In the genomic region with DNA sequence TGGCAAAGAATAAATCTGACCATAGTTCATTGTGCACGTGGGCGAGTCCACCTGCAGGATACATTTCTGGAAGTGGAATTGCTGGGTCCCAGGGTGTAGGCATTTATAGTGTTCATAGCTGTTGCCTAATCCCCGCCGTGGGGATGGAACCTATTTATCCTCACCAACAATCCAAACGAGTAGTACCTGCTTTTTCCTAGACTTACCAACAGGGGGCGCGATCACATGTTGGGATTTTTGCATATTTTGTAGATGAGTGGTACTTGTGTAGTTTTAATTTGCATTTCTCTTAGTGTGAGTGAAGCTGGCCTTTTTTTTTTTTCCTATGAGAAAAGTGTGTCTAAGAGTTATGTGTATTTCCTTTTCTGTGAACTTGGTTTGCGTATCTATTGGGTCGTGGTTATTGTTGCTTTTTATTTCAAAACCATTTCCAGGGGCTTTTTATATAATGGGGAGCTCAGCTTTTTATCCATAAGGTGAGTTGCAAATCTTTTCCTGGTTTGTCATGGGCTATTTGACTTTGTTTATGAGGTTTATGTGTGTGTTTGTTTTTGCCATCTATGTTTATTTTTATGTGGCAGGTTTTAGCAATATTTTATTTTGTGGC, we compare ENCODE assay signal across 8 cellular contexts.
A peak's percentile ranks its signal among the peaks of the same experiment; 100 is the strongest.
DNase-seq lines count a peak whose midpoint lies in the region; ATAC-seq, FAIRE-seq and TF ChIP-seq lines count a peak whose summit lies in the region.

No MANE protein-coding gene starts in this region.

- H3K27ac Mint-ChIP-seq in activated T-helper 2 cell treated with anti-CD3 and anti-CD28 coated beads, Interferon-gamma antibody, Interleukin-2, Interleukin-4, amounts not matched to agents 10 μg/mL and 5 μg/mL and 100 μg/mL, durations not matched to agents 14 hours and 24 hours and 36 hours: no peak overlapping the region

- no peaks in the 10 kb centered on the region for H3K9me3 Mint-ChIP-seq in activated T-helper 2 cell treated with anti-CD3 and anti-CD28 coated beads, Interferon-gamma antibody, Interleukin-2, Interleukin-4, amounts not matched to agents 10 μg/mL and 5 μg/mL and 100 μg/mL, durations not matched to agents 14 hours and 24 hours and 36 hours

- H3K27ac ChIP-seq in osteoblast (ENCODE audit: low read depth, low read length) (no peak overlapping the region), transverse colon (no peak overlapping the region)

- in situ Hi-C loops in transverse colon (cut with MboI; ENCODE audit: low pct_ligation_motif_present in 1 of 4, low pct_unique_long_range_greater_than_20kb in 1 of 4, low sequenced_read_pairs in 3 of 4): loop anchor here in 3 of 4 donors (10.0 kb wide), 1 partner anchor 79 kb away; no protein-coding TSS in a partner anchor

- H3K4me2 ChIP-seq in osteoblast (ENCODE audit: insufficient read depth, low read length): peak overlapping the region; percentile 26

- peak; percentile 79 for TF ChIP-seq CTCF in fibroblast of villous mesenchyme (IDR thresholded peaks at IDR 0.05; ENCODE audit: insufficient read depth, low read depth, low read length)
- TF ChIP-seq CTCF in osteoblast (IDR thresholded peaks at IDR 0.05; ENCODE audit: extremely low read depth, low read depth, low read length): peak; percentile 88
- TF ChIP-seq CTCF in transverse colon (IDR thresholded peaks at IDR 0.05): peak; percentile 76 to 81 (median 78)

- no peak for TF ChIP-seq POLR2A in transverse colon (IDR thresholded peaks at IDR 0.05)

- H3K36me3 Mint-ChIP-seq in activated T-helper 2 cell treated with anti-CD3 and anti-CD28 coated beads, Interferon-gamma antibody, Interleukin-2, Interleukin-4, amounts not matched to agents 10 μg/mL and 5 μg/mL and 100 μg/mL, durations not matched to agents 14 hours and 24 hours and 36 hours (ENCODE audit: low read depth): no peaks in the 10 kb centered on the region

- no peak for ATAC-seq in GM18520 (IDR thresholded peaks at IDR 0.05; ENCODE audit: unreplicated experiment)

- H2AFZ ChIP-seq in osteoblast (ENCODE audit: low read length): no peak overlapping the region

- no peaks in the 10 kb centered on the region for H3K27me3 Mint-ChIP-seq in activated T-helper 2 cell treated with anti-CD3 and anti-CD28 coated beads, Interferon-gamma antibody, Interleukin-2, Interleukin-4, amounts not matched to agents 10 μg/mL and 5 μg/mL and 100 μg/mL, durations not matched to agents 14 hours and 24 hours and 36 hours (ENCODE audit: low read depth)

- H3K4me3 ChIP-seq in fibroblast of villous mesenchyme (ENCODE audit: low read depth, low read length): no peak overlapping the region
- H3K4me3 ChIP-seq in osteoblast (ENCODE audit: insufficient read depth, low read length): no peak overlapping the region
- no peak overlapping the region for H3K4me3 ChIP-seq in transverse colon

- peaks cover 5% of the 10 kb centered on the region for H3K4me1 Mint-ChIP-seq in activated T-helper 2 cell treated with anti-CD3 and anti-CD28 coated beads, Interferon-gamma antibody, Interleukin-2, Interleukin-4, amounts not matched to agents 10 μg/mL and 5 μg/mL and 100 μg/mL, durations not matched to agents 14 hours and 24 hours and 36 hours (ENCODE audit: low read depth)

- peak; percentile 8 for DNase-seq in COR-L47 (lab: John Stamatoyannopoulos, UW)
- DNase-seq in HTR-8/SVneo (ENCODE audit: insufficient read length, low spot score): peak; percentile 57
- peak; percentile 43 to 46 for DNase-seq in SHP77 (lab: John Stamatoyannopoulos, UW)
- peak; percentile 51 for DNase-seq in activated T-helper 2 cell treated with anti-CD3 and anti-CD28 coated beads, Interferon-gamma antibody, Interleukin-2, Interleukin-4, amounts not matched to agents 10 μg/mL and 5 μg/mL and 100 μg/mL, durations not matched to agents 14 hours and 24 hours and 36 hours (ENCODE audit: low spot score)
- peak; percentile 87 for DNase-seq in fibroblast of villous mesenchyme (ENCODE audit: low read depth)
- DNase-seq in osteoblast (ENCODE audit: insufficient read length, low spot score, missing footprints): peak; percentile 96
- DNase-seq in transverse colon: peak; percentile 62

- peak; percentile 63 for FAIRE-seq in HTR-8/SVneo (lab: Jason Lieb, UNC)

- intact Hi-C loops in activated T-helper 2 cell treated with anti-CD3 and anti-CD28 coated beads, Interferon-gamma antibody, Interleukin-2, Interleukin-4, amounts not matched to agents 10 μg/mL and 5 μg/mL and 100 μg/mL, durations not matched to agents 14 hours and 24 hours and 36 hours (cut with micrococcal nuclease): loop anchor here (1.0 kb wide), 1 partner anchor 79 kb away; no protein-coding TSS in a partner anchor
- intact Hi-C loops in transverse colon (cut with DNase I; ENCODE audit: low total_unique reads): no loop called here

- 24 to 61% methylated on average over 2 to 9 of the region's 9 CpGs for WGBS in transverse colon (ENCODE audit: low coverage in 1 of 2), 2 donors

- H3K36me3 ChIP-seq in osteoblast (ENCODE audit: insufficient read depth, low read length) (no peaks in the 10 kb centered on the region), transverse colon (no peaks in the 10 kb centered on the region)

- H3K4me1 ChIP-seq in osteoblast (ENCODE audit: insufficient read depth, low read length): peaks cover 3% of the 10 kb centered on the region
- H3K4me1 ChIP-seq in transverse colon: peaks cover 0 to 2% (median 0%) of the 10 kb centered on the region in 4 donors

- H3K27me3 ChIP-seq in osteoblast (ENCODE audit: insufficient read depth, low read length) (no peaks in the 10 kb centered on the region), transverse colon (no peaks in the 10 kb centered on the region)

- no peaks in the 10 kb centered on the region for H4K20me1 ChIP-seq in osteoblast (ENCODE audit: insufficient read depth, low read length)

- H3K79me2 ChIP-seq in osteoblast (ENCODE audit: insufficient read depth, low read length): no peaks in the 10 kb centered on the region

- TF ChIP-seq EP300 in transverse colon (IDR thresholded peaks at IDR 0.05; ENCODE audit: low read depth): no peak

- H3K9me3 ChIP-seq in osteoblast (ENCODE audit: low read depth, low read length) (no peaks in the 10 kb centered on the region), transverse colon (no peaks in the 10 kb centered on the region)

- no peak overlapping the region for H3K4me3 Mint-ChIP-seq in activated T-helper 2 cell treated with anti-CD3 and anti-CD28 coated beads, Interferon-gamma antibody, Interleukin-2, Interleukin-4, amounts not matched to agents 10 μg/mL and 5 μg/mL and 100 μg/mL, durations not matched to agents 14 hours and 24 hours and 36 hours (ENCODE audit: low read depth)

Comparison
In these comparisons a context has a peak if more than half of its experiments do, and no peak if none do; other contexts are left out.
1. DNase-seq: peak in every context shown above with its lines; median percentile 96 in osteoblast; 87 in fibroblast of villous mesenchyme; 62 in transverse colon; 57 in HTR-8/SVneo; 51 in activated T-helper 2 cell treated with anti-CD3 and anti-CD28 coated beads, Interferon-gamma antibody, Interleukin-2, Interleukin-4, amounts not matched to agents 10 μg/mL and 5 μg/mL and 100 μg/mL, durations not matched to agents 14 hours and 24 hours and 36 hours; 44 in SHP77; 8 in COR-L47.